ENCODE assay signal across 16 cellular contexts in genomic region chr5:139395844-139396640, GRCh38. TPM values are rescaled to one million over a fixed set of nuclear protein-coding genes. Genes with fewer than 3 reads are reported as not detected.
DNase-seq lines count a peak whose midpoint lies in the region; TF ChIP-seq lines count a peak whose summit lies in the region.
"Had no signal": no experiment of that assay in that cellular context is flagged by ENCODE, and none has a peak within 500 bp of the region (broad histone marks: within the 10 kb centered on the region; RNA-seq: fewer than 3 reads in every experiment).

No MANE protein-coding gene starts in this region.

- peaks cover 0 to 17% of the 10 kb centered on the region in 2 donors for H3K9me3 ChIP-seq in neuronal stem cell (replicated peaks in 1 of 2; ENCODE audit: control insufficient read depth in 2 of 2, insufficient read depth in 1 of 2, low read depth in 1 of 2, low read length in 2 of 2)

- H3K4me3 ChIP-seq in neuronal stem cell (ENCODE audit: low read length in 2 of 2) = peak overlapping the region in 1 of 2 donors; percentile 3

- no peak overlapping the region for H2BK120ac ChIP-seq in neuronal stem cell (ENCODE audit: low read depth, low read length)

- H3K4ac ChIP-seq in neuronal stem cell (ENCODE audit: low read length) = no peak overlapping the region

- peak overlapping the region; percentile 30 for H3K9ac ChIP-seq in neuronal stem cell (ENCODE audit: low read depth, low read length, poor library complexity)

- no peak overlapping the region for H4K8ac ChIP-seq in neuronal stem cell (ENCODE audit: low read depth, low read length)

- peak overlapping the region; percentile 10 for H2BK5ac ChIP-seq in neuronal stem cell (ENCODE audit: low read length)

- H3K27ac Mint-ChIP-seq in T-helper 1 cell treated with Interleukin-12 subunit alpha and Interleukin-12 subunit beta and Interleukin-4 antibody, amounts not matched to agents 30 μg/mL and 1 μg/mL, for 36 hours = peak overlapping the region; percentile 31
- H3K27ac Mint-ChIP-seq in HFFc6 = no peak overlapping the region
- H3K27ac Mint-ChIP-seq in brain = peak overlapping the region in 1 of 5 experiments; percentile 54
- H3K27ac Mint-ChIP-seq: activated CD4-positive, alpha-beta T cell treated with anti-CD3 and anti-CD28 coated beads for 36 hours had no signal

- peaks cover 11% of the 10 kb centered on the region for H3K36me3 Mint-ChIP-seq in T-helper 1 cell treated with Interleukin-12 subunit alpha and Interleukin-12 subunit beta and Interleukin-4 antibody, amounts not matched to agents 30 μg/mL and 1 μg/mL, for 36 hours (ENCODE audit: low read depth)
- peaks cover 7% of the 10 kb centered on the region for H3K36me3 Mint-ChIP-seq in HFFc6 (ENCODE audit: low read depth)
- H3K36me3 Mint-ChIP-seq in brain = peaks cover 3% of the 10 kb centered on the region

- no peak for DNase-seq in T-helper 1 cell
- no peak for DNase-seq in HFFc6
- no peak for DNase-seq in neuronal stem cell (ENCODE audit: low spot score)
- DNase-seq in activated CD4-positive, alpha-beta T cell treated with anti-CD3 and anti-CD28 coated beads, Interleukin-2, amount 50 U/mL, for 48 hours = no peak
- no peak for DNase-seq in NCI-H1048 (lab: John Stamatoyannopoulos, UW)
- no peak for DNase-seq in COLO829 (ENCODE audit: low spot score)
- DNase-seq: activated CD4-positive, alpha-beta T cell treated with anti-CD3 and anti-CD28 coated beads for 36 hours; erythroblast; NCI-H2029; stimulated activated CD4-positive, alpha-beta T cell treated with anti-CD3 and anti-CD28 coated beads, Interleukin-4, amount 100 ng/mL, for 1 hour had no signal

- peaks cover 0 to 9% of the 10 kb centered on the region in 2 donors for H3K36me3 ChIP-seq in neuronal stem cell (replicated peaks in 1 of 2; ENCODE audit: control insufficient read depth in 2 of 2, insufficient read depth in 2 of 2, low read length in 2 of 2)

- no peak overlapping the region for H3K18ac ChIP-seq in neuronal stem cell (ENCODE audit: low read length)

- TF ChIP-seq CTCF in HFFc6 (IDR thresholded peaks at IDR 0.05) (peak; percentile 28; the same call in 1 of the 2 replicates), brain (conservative IDR thresholded peaks at IDR 0.05) (no peak)

- no peak overlapping the region for H3K23ac ChIP-seq in neuronal stem cell (ENCODE audit: low read depth, low read length, poor library complexity)

- H3K4me1 ChIP-seq in neuronal stem cell (ENCODE audit: control insufficient read depth in 2 of 2, insufficient read depth in 1 of 2, low read depth in 1 of 2, low read length in 2 of 2) = peaks cover 0 to 6% of the 10 kb centered on the region in 2 donors

- no peak overlapping the region for H4K91ac ChIP-seq in neuronal stem cell (ENCODE audit: low read depth, low read length, poor library complexity)

- H3K4me2 ChIP-seq in neuronal stem cell (ENCODE audit: insufficient read depth, low read length, poor library complexity, severe bottlenecking) = no peak overlapping the region

- H2AK5ac ChIP-seq in neuronal stem cell (ENCODE audit: low read depth, low read length) = no peak overlapping the region

- H2AFZ ChIP-seq in neuronal stem cell (ENCODE audit: low read length) = no peak overlapping the region

- peak overlapping the region; percentile 31 for H3K4me3 Mint-ChIP-seq in T-helper 1 cell treated with Interleukin-12 subunit alpha and Interleukin-12 subunit beta and Interleukin-4 antibody, amounts not matched to agents 30 μg/mL and 1 μg/mL, for 36 hours
- H3K4me3 Mint-ChIP-seq in HFFc6 (no peak overlapping the region), brain (peak overlapping the region in 4 of 5 experiments; percentile 14 to 61 (median 41))

- no peaks in the 10 kb centered on the region for H3K27me3 Mint-ChIP-seq in T-helper 1 cell treated with Interleukin-12 subunit alpha and Interleukin-12 subunit beta and Interleukin-4 antibody, amounts not matched to agents 30 μg/mL and 1 μg/mL, for 36 hours (ENCODE audit: low read depth)
- peaks cover 6% of the 10 kb centered on the region for H3K27me3 Mint-ChIP-seq in HFFc6 (ENCODE audit: insufficient read depth)
- H3K27me3 Mint-ChIP-seq in brain = peaks cover 57% of the 10 kb centered on the region
- H3K27me3 Mint-ChIP-seq: activated CD4-positive, alpha-beta T cell treated with anti-CD3 and anti-CD28 coated beads for 36 hours had no signal

- no peaks in the 10 kb centered on the region for H3K9me3 Mint-ChIP-seq in T-helper 1 cell treated with Interleukin-12 subunit alpha and Interleukin-12 subunit beta and Interleukin-4 antibody, amounts not matched to agents 30 μg/mL and 1 μg/mL, for 36 hours
- H3K9me3 Mint-ChIP-seq in HFFc6 (peaks cover 5% of the 10 kb centered on the region; the same call in 1 of the 2 replicates), brain (peaks cover 0 to 3% (median 0%) of the 10 kb centered on the region in 5 experiments)

- peaks cover 2% of the 10 kb centered on the region for H3K79me1 ChIP-seq in neuronal stem cell (ENCODE audit: low read depth, low read length)

- no peak overlapping the region for H3K27ac ChIP-seq in neuronal stem cell (replicated peaks; ENCODE audit: low read length)

- H2BK12ac ChIP-seq in neuronal stem cell (ENCODE audit: low read length) = no peak overlapping the region

- peaks cover 34% of the 10 kb centered on the region for H3K4me1 Mint-ChIP-seq in T-helper 1 cell treated with Interleukin-12 subunit alpha and Interleukin-12 subunit beta and Interleukin-4 antibody, amounts not matched to agents 30 μg/mL and 1 μg/mL, for 36 hours (ENCODE audit: low read depth)
- H3K4me1 Mint-ChIP-seq in HFFc6 (ENCODE audit: low read depth) (peaks cover 16% of the 10 kb centered on the region), brain (peaks cover 5% of the 10 kb centered on the region)

- no peak overlapping the region for H3K14ac ChIP-seq in neuronal stem cell (ENCODE audit: low read length)

- WGBS in neuronal stem cell (ENCODE audit: extremely low coverage in 2 of 2, insufficient read length in 2 of 2, insufficient replicate concordance in 1 of 2), 2 donors = no CpG with 5 or more reads among the region's 8 CpGs

- peaks cover 25 to 48% (median 46%) of the 10 kb centered on the region in 3 experiments for H3K27me3 ChIP-seq in neuronal stem cell (ENCODE audit: control insufficient read depth in 3 of 3, insufficient read depth in 3 of 3, low read depth in 1 of 3, low read length in 3 of 3)

- H2BK15ac ChIP-seq in neuronal stem cell (ENCODE audit: low read length) = no peak overlapping the region

RNA-seq across cellular contexts. Expression of gene PROB1, which starts 1.1 kb away (rescaled TPM):
- total RNA-seq in HFFc6 (2021; fragmentation: NEBNext Ultra II Directional; extraction: Animal tissue kit (Norgen Biotek cat#: 25700)) = 1 to 10 TPM; 2.8 to 5.3 (median 5.1) TPM
- polyA plus RNA-seq in brain (ENCODE audit: insufficient read depth, low read depth, low replicate concordance) = 1.7 TPM
- polyA plus RNA-seq in neuronal stem cell (2013, experiment 1 of 2) = 2.0 TPM
- polyA plus RNA-seq in neuronal stem cell (2013, experiment 2 of 2) = 2.1 TPM

RNA-seq across cellular contexts. Expression of gene MZB1, which starts 6.3 kb away (rescaled TPM):
- under 1 TPM in 2 of 6 experiments, not detected in 4; 0.14 to 0.20 TPM for total RNA-seq in HFFc6 (2021; fragmentation: NEBNext Ultra II Directional; extraction: Animal tissue kit (Norgen Biotek cat#: 25700))
- polyA plus RNA-seq in brain (ENCODE audit: insufficient read depth, low read depth, low replicate concordance) = not detected
- polyA plus RNA-seq in neuronal stem cell (2013, experiment 1 of 2) = 0.31 TPM
- 0.32 TPM for polyA plus RNA-seq in neuronal stem cell (2013, experiment 2 of 2)
- total RNA-seq: HT1080 had no signal
- polyA plus RNA-seq: keratinocyte had no signal

RNA-seq across cellular contexts. Expression of gene SPATA24, which starts 7.8 kb away (rescaled TPM):
- 1 to 10 TPM; 4.0 to 6.9 (median 5.2) TPM for total RNA-seq in HFFc6 (2021; fragmentation: NEBNext Ultra II Directional; extraction: Animal tissue kit (Norgen Biotek cat#: 25700))
- 7.0 TPM for polyA plus RNA-seq in brain (ENCODE audit: insufficient read depth, low read depth, low replicate concordance)
- 15.3 TPM for polyA plus RNA-seq in neuronal stem cell (2013, experiment 1 of 2)
- 15.2 TPM for polyA plus RNA-seq in neuronal stem cell (2013, experiment 2 of 2)

RNA-seq across cellular contexts. Expression of gene SLC23A1, which starts 12.9 kb away (rescaled TPM):
- total RNA-seq in HFFc6 (2021; fragmentation: NEBNext Ultra II Directional; extraction: Animal tissue kit (Norgen Biotek cat#: 25700)) = not detected
- polyA plus RNA-seq in brain (ENCODE audit: insufficient read depth, low read depth, low replicate concordance) = not detected
- polyA plus RNA-seq in neuronal stem cell (2013, experiment 1 of 2) = 0.01 TPM
- 0.03 TPM for polyA plus RNA-seq in neuronal stem cell (2013, experiment 2 of 2)
- total RNA-seq: HT1080, omental fat pad, subcutaneous adipose tissue had no signal
- polyA plus RNA-seq: keratinocyte had no signal

RNA-seq across cellular contexts. Expression of gene DNAJC18, which starts 43.3 kb away (rescaled TPM):
- 10 to 100 TPM; 14.3 to 19.9 (median 18.2) TPM for total RNA-seq in HFFc6 (2021; fragmentation: NEBNext Ultra II Directional; extraction: Animal tissue kit (Norgen Biotek cat#: 25700))
- polyA plus RNA-seq in brain (ENCODE audit: insufficient read depth, low read depth, low replicate concordance) = 31.0 TPM
- polyA plus RNA-seq in neuronal stem cell (2013, experiment 1 of 2) = 15.9 TPM
- 15.9 TPM for polyA plus RNA-seq in neuronal stem cell (2013, experiment 2 of 2)
